In the genomic region with DNA sequence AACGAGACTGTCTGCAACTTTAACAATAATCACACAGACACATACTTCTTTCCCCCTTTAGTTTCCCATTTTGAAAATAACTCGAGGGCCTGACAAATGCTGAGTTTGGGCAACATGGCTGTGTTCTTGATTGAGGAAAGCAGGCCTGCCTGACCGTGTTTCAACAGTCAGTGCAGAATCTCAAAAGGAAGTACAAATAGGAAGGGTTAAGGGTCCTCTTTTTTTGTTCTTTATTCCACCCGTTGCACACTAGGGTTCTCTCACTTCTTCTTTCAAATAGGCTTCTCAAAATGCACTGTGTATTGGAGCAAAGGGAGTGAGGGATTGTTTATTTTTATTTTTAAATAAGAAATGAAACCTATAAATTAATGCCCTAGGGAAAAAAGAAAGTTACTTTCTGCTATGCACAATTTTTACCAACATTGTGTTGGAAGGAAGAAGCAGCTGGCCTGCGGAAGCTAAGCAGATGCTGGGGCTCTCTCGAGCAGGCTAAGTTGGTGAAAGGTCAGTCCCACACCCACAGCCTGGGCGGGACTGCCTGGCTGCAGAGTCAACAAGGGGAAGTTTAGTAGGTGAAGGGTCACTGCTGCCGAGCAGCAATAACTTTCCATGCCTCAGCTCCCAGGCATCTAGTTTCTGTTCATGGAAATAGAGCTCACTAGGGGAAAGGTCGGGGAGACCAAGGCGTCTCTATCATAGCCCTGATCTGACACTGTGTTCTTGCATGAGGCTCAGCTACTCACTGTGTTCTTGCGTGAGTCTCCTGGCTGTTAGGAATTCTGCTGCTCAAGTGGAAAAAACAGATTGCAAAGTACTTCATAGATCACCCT, we compare ENCODE assay signal across 8 cellular contexts. TPM values are rescaled to one million over a fixed set of nuclear protein-coding genes. Genes with fewer than 3 reads are reported as not detected.
A peak's percentile ranks its signal among the peaks of the same experiment; 100 is the strongest.
DNase-seq lines count a peak whose midpoint lies in the region; ATAC-seq and TF ChIP-seq lines count a peak whose summit lies in the region.

No MANE protein-coding gene starts in this region.

- H3K9me3 Mint-ChIP-seq in stimulated activated naive CD8-positive, alpha-beta T cell treated with anti-CD3 and anti-CD28 coated beads, Interleukin-15, Interleukin-2, amounts not matched to agents 100 ng/mL and 50 ng/mL, for 24 hours, result no peaks in the 10 kb centered on the region

- peak; percentile 99 for ATAC-seq in GM19467 (IDR thresholded peaks at IDR 0.05; ENCODE audit: unreplicated experiment)
- ATAC-seq in HG03460 (IDR thresholded peaks at IDR 0.05; ENCODE audit: unreplicated experiment), result peak; percentile 97
- ATAC-seq in left lobe of liver, result peak; percentile 96

- H3K4me3 Mint-ChIP-seq in stimulated activated naive CD8-positive, alpha-beta T cell treated with anti-CD3 and anti-CD28 coated beads, Interleukin-15, Interleukin-2, amounts not matched to agents 100 ng/mL and 50 ng/mL, for 24 hours, result no peak overlapping the region

- H3K27ac Mint-ChIP-seq in stimulated activated naive CD8-positive, alpha-beta T cell treated with anti-CD3 and anti-CD28 coated beads, Interleukin-15, Interleukin-2, amounts not matched to agents 100 ng/mL and 50 ng/mL, for 24 hours, result peak overlapping the region; percentile 31

- H2AFZ ChIP-seq in PC-9, result no peak overlapping the region

- DNase-seq in DMS 273 (lab: John Stamatoyannopoulos, UW; ENCODE audit: unreplicated experiment) (peak; percentile 97), PC-9 (peak; percentile 88 to 97), dermis blood vessel endothelial cell (peak; percentile 98), left lobe of liver (ENCODE audit: low spot score) (peak; percentile 94), NCI-H1436 treated with DMSO at 0.1 percent for 48 hours (lab: John Stamatoyannopoulos, UW) (no peak)

- H3K79me2 ChIP-seq in PC-9 (ENCODE audit: low read depth), result no peaks in the 10 kb centered on the region

- no TSS peak for BruUV-seq in PC-9 (replicated peaks; lab: Mats Ljungman, UMichigan)

- CTCF ChIA-PET in PC-9 (lab: Charles Lee), result interaction anchor here (0.6 to 1.3 kb wide), 5 partner anchors 64 to 210 kb away, joined by 3 to 5 read pairs (median 4); no protein-coding TSS in a partner anchor

- no peaks in the 10 kb centered on the region for H3K9me2 ChIP-seq in PC-9 (ENCODE audit: insufficient read depth)

- H3K27me3 Mint-ChIP-seq in stimulated activated naive CD8-positive, alpha-beta T cell treated with anti-CD3 and anti-CD28 coated beads, Interleukin-15, Interleukin-2, amounts not matched to agents 100 ng/mL and 50 ng/mL, for 24 hours, result no peaks in the 10 kb centered on the region

- intact Hi-C loops in PC-9 (cut with micrococcal nuclease; ENCODE audit: unreplicated experiment), result loop anchor here (1.0 to 5.0 kb wide), 3 partner anchors 12 to 74 kb away; a partner anchor contains a TSS

- no peaks in the 10 kb centered on the region for H3K36me3 ChIP-seq in PC-9 (ENCODE audit: low read depth)

- no peak for TF ChIP-seq CTCF in PC-9 (conservative IDR thresholded peaks at IDR 0.05)

- peak overlapping the region; percentile 73 for H3K4me2 ChIP-seq in PC-9

- H3K36me3 Mint-ChIP-seq in stimulated activated naive CD8-positive, alpha-beta T cell treated with anti-CD3 and anti-CD28 coated beads, Interleukin-15, Interleukin-2, amounts not matched to agents 100 ng/mL and 50 ng/mL, for 24 hours (ENCODE audit: low read depth), result no peaks in the 10 kb centered on the region

- H3K9me3 ChIP-seq in PC-9 (ENCODE audit: insufficient read depth, low read depth), result no peaks in the 10 kb centered on the region

- peaks cover 14% of the 10 kb centered on the region; the same call in 1 of the 2 replicates for H3F3A ChIP-seq in PC-9 (ENCODE audit: insufficient read depth, low read depth)

- no peaks in the 10 kb centered on the region for H4K20me1 ChIP-seq in PC-9 (ENCODE audit: insufficient read depth)

- H3K4me1 Mint-ChIP-seq in stimulated activated naive CD8-positive, alpha-beta T cell treated with anti-CD3 and anti-CD28 coated beads, Interleukin-15, Interleukin-2, amounts not matched to agents 100 ng/mL and 50 ng/mL, for 24 hours (ENCODE audit: low read depth), result peaks cover 30% of the 10 kb centered on the region

- H3K4me3 ChIP-seq in PC-9, result peak overlapping the region; percentile 32; the same call in 1 of the 2 replicates

- H3K27me3 ChIP-seq in PC-9 (ENCODE audit: insufficient read depth, low read depth), result no peaks in the 10 kb centered on the region

- POLR2A ChIA-PET in PC-9 (lab: Charles Lee; ENCODE audit: unreplicated experiment), result interaction anchor here (0.5 to 0.7 kb wide), 4 partner anchors 59 to 978 kb away, joined by 4 to 16 read pairs (median 4); no protein-coding TSS in a partner anchor

- H3K4me1 ChIP-seq in PC-9 (replicated peaks; ENCODE audit: insufficient read depth), result peaks cover 36% of the 10 kb centered on the region

- H3K27ac ChIP-seq in PC-9, result peak overlapping the region; percentile 91

RNA-seq across cellular contexts. Expression of a gene that starts 12.2 kb away (rescaled TPM):
- 2.4 and 4.8 TPM in 2 replicates for total RNA-seq in PC-9 (2021)
- 88.9 and 105 TPM in 2 replicates for total RNA-seq in dermis blood vessel endothelial cell
- 77.4 TPM for total RNA-seq in left lobe of liver

Comparison
In these comparisons a context has a peak if more than half of its experiments do, and no peak if none do; other contexts are left out.
1. RNA of a gene that starts 12.2 kb away (total RNA-seq): 88.9 to 105 TPM in dermis blood vessel endothelial cell and 77.4 TPM in left lobe of liver (single experiment); 2.4 to 4.8 TPM in PC-9; every median in the first group is over 10 times any median in the second.
2. Peak in every context shown above with its lines, with median percentiles within 50 percentile points of each other: ATAC-seq.